17 cellular contexts compared by ENCODE assay signal in genomic region chrX:112820364-112821308, GRCh38. TPM values are rescaled to one million over a fixed set of nuclear protein-coding genes. Genes with fewer than 3 reads are reported as not detected.
A peak's percentile ranks its signal among the peaks of the same experiment; 100 is the strongest.
DNase-seq lines count a peak whose midpoint lies in the region; ATAC-seq and TF ChIP-seq lines count a peak whose summit lies in the region.
"Had no signal": no experiment of that assay in that cellular context is flagged by ENCODE, and none has a peak within 500 bp of the region (broad histone marks: within the 10 kb centered on the region; RNA-seq: fewer than 3 reads in every experiment).

No MANE protein-coding gene starts in this region.

- H3K9me3 ChIP-seq in thyroid gland: no peaks in the 10 kb centered on the region
- H3K9me3 ChIP-seq in heart left ventricle: no peaks in the 10 kb centered on the region
- H3K9me3 ChIP-seq: gastroesophageal sphincter, HAP-1, right lobe of liver, SJSA1 had no signal

- H3K27ac ChIP-seq in thyroid gland: peak overlapping the region; percentile 28 to 69 (median 44)
- H3K27ac ChIP-seq in heart left ventricle: no peak overlapping the region
- H3K27ac ChIP-seq: gastroesophageal sphincter, SJSA1 had no signal

- DNase-seq in activated CD4-positive, alpha-beta T cell treated with anti-CD3 and anti-CD28 coated beads, Interleukin-2, amount 10 ng/mL, durations not matched to agents 24 days and 14 days: no peak
- DNase-seq in activated CD4-positive, alpha-beta T cell treated with anti-CD3 and anti-CD28 coated beads for 1 hour: no peak
- DNase-seq in NCI-H748 (lab: John Stamatoyannopoulos, UW; ENCODE audit: unreplicated experiment): peak; percentile 42
- DNase-seq in kidney tubule cell (ENCODE audit: low spot score): peak; percentile 65
- DNase-seq in thyroid gland: peak in 1 of 2 donors; percentile 3
- no peak for DNase-seq in heart left ventricle
- no peak for DNase-seq in AG08395 (ENCODE audit: low spot score)
- DNase-seq: activated CD4-positive, alpha-beta T cell treated with anti-CD3 and anti-CD28 coated beads, Interleukin-2, amount 50 U/mL, for 4 hours; amygdala; CD8-positive, alpha-beta T cell; NCI-H1092 treated with DMSO at 0.1 percent for 48 hours; right lobe of liver had no signal

- no peak overlapping the region for H3K4me3 Mint-ChIP-seq in activated CD4-positive, alpha-beta T cell treated with anti-CD3 and anti-CD28 coated beads, Interleukin-2, amount 10 ng/mL, durations not matched to agents 24 days and 14 days
- H3K4me3 Mint-ChIP-seq: activated T-helper 1 cell treated with anti-CD3 and anti-CD28 coated beads, Interleukin-12 subunit alpha, Interleukin-12 subunit beta, Interleukin-2, Interleukin-4 antibody, amounts not matched to agents 30 ng/mL and 10 ng/mL and 1 ng/mL, durations not matched to agents 14 hours and 24 hours and 36 hours; CD8-positive, alpha-beta T cell had no signal

- intact Hi-C loops in activated CD4-positive, alpha-beta T cell treated with anti-CD3 and anti-CD28 coated beads, Interleukin-2, amount 10 ng/mL, durations not matched to agents 24 days and 14 days (cut with micrococcal nuclease): no loop called here
- intact Hi-C loops in thyroid gland (cut with DNase I): no loop called here
- intact Hi-C loops in heart left ventricle (cut with DNase I): no loop called here

- TF ChIP-seq CTCF in thyroid gland (IDR thresholded peaks at IDR 0.05) (no peak), heart left ventricle (IDR thresholded peaks at IDR 0.05) (no peak)

- peak overlapping the region; percentile 58 for H3K27ac Mint-ChIP-seq in activated CD4-positive, alpha-beta T cell treated with anti-CD3 and anti-CD28 coated beads, Interleukin-2, amount 10 ng/mL, durations not matched to agents 24 days and 14 days
- H3K27ac Mint-ChIP-seq: activated T-helper 1 cell treated with anti-CD3 and anti-CD28 coated beads, Interleukin-12 subunit alpha, Interleukin-12 subunit beta, Interleukin-2, Interleukin-4 antibody, amounts not matched to agents 30 ng/mL and 10 ng/mL and 1 ng/mL, durations not matched to agents 14 hours and 24 hours and 36 hours; CD8-positive, alpha-beta T cell had no signal

- H3K4me1 ChIP-seq in thyroid gland (peaks cover 12 to 30% of the 10 kb centered on the region in 2 donors), heart left ventricle (peaks cover 0 to 9% (median 0%) of the 10 kb centered on the region in 12 donors)
- H3K4me1 ChIP-seq: right lobe of liver, SJSA1 had no signal

- H3K4me1 Mint-ChIP-seq in activated CD4-positive, alpha-beta T cell treated with anti-CD3 and anti-CD28 coated beads, Interleukin-2, amount 10 ng/mL, durations not matched to agents 24 days and 14 days: peaks cover 11% of the 10 kb centered on the region

- WGBS in thyroid gland, 2 donors: 67 to 78% methylated on average over 3 of the region's 3 CpGs
- 64 to 76% (median 69%) methylated on average over 3 of the region's 3 CpGs for WGBS in heart left ventricle, 4 donors

- TF ChIP-seq POLR2A in thyroid gland (IDR thresholded peaks at IDR 0.05): no peak
- TF ChIP-seq POLR2A in heart left ventricle (IDR thresholded peaks at IDR 0.05): no peak

- H3K9me3 Mint-ChIP-seq in activated CD4-positive, alpha-beta T cell treated with anti-CD3 and anti-CD28 coated beads, Interleukin-2, amount 10 ng/mL, durations not matched to agents 24 days and 14 days: no peaks in the 10 kb centered on the region
- H3K9me3 Mint-ChIP-seq: activated T-helper 1 cell treated with anti-CD3 and anti-CD28 coated beads, Interleukin-12 subunit alpha, Interleukin-12 subunit beta, Interleukin-2, Interleukin-4 antibody, amounts not matched to agents 30 ng/mL and 10 ng/mL and 1 ng/mL, durations not matched to agents 14 hours and 24 hours and 36 hours; CD8-positive, alpha-beta T cell had no signal

- H3K36me3 ChIP-seq in thyroid gland (no peaks in the 10 kb centered on the region), heart left ventricle (no peaks in the 10 kb centered on the region)
- H3K36me3 ChIP-seq: gastroesophageal sphincter, right lobe of liver, SJSA1 had no signal

- H3K36me3 Mint-ChIP-seq in activated CD4-positive, alpha-beta T cell treated with anti-CD3 and anti-CD28 coated beads, Interleukin-2, amount 10 ng/mL, durations not matched to agents 24 days and 14 days (ENCODE audit: low read depth): no peaks in the 10 kb centered on the region
- H3K36me3 Mint-ChIP-seq: CD8-positive, alpha-beta T cell had no signal

- H3K27me3 ChIP-seq in thyroid gland (no peaks in the 10 kb centered on the region), heart left ventricle (peaks cover 0 to 28% (median 0%) of the 10 kb centered on the region in 9 donors)
- H3K27me3 ChIP-seq: gastroesophageal sphincter, right lobe of liver, SJSA1 had no signal

- H3K4me3 ChIP-seq in thyroid gland (replicated peaks in 1 of 3) (no peak overlapping the region), heart left ventricle (no peak overlapping the region)
- H3K4me3 ChIP-seq: gastroesophageal sphincter, HAP-1, right lobe of liver, SJSA1 had no signal

- no peaks in the 10 kb centered on the region for H3K27me3 Mint-ChIP-seq in activated CD4-positive, alpha-beta T cell treated with anti-CD3 and anti-CD28 coated beads, Interleukin-2, amount 10 ng/mL, durations not matched to agents 24 days and 14 days

- ATAC-seq in heart left ventricle (no peak), GM21367 (IDR thresholded peaks at IDR 0.05; ENCODE audit: unreplicated experiment) (no peak)
- ATAC-seq: CD8-positive, alpha-beta T cell; gastroesophageal sphincter had no signal

RNA-seq across cellular contexts. Expression of gene AMOT, which starts 20.0 kb away (rescaled TPM):
- 2.5 TPM in 2 replicates for total RNA-seq in activated CD4-positive, alpha-beta T cell treated with anti-CD3 and anti-CD28 coated beads, Interleukin-2, amount 10 ng/mL, durations not matched to agents 24 days and 14 days
- total RNA-seq in thyroid gland (10 to 100 TPM in 3 of 4 donors, 1 to 10 TPM in 1; 8.0 to 20.7 (median 14.1) TPM), heart left ventricle (10 to 100 TPM in 1 of 9 donors, 1 to 10 TPM in 8; 2.0 to 10.5 (median 6.3) TPM)
- polyA plus RNA-seq in heart left ventricle: 1 to 10 TPM in 1 of 2 donors, under 1 TPM in 1; 0.61 to 1.1 TPM

Comparison
In these comparisons a context has a peak if more than half of its experiments do, and no peak if none do; other contexts are left out.
1. DNase-seq: peak in NCI-H748 (single experiment) and kidney tubule cell (single experiment); none in activated CD4-positive, alpha-beta T cell treated with anti-CD3 and anti-CD28 coated beads, Interleukin-2, amount 10 ng/mL, durations not matched to agents 24 days and 14 days (single experiment), activated CD4-positive, alpha-beta T cell treated with anti-CD3 and anti-CD28 coated beads for 1 hour (single experiment), heart left ventricle (0 of 5) and AG08395 (single experiment).
2. H3K27ac ChIP-seq: peak in thyroid gland (3 of 3); none in heart left ventricle (0 of 12).